Comparison of ENCODE assay signal across 33 cellular contexts in genomic region chr11:22878604-22879003, GRCh38. TPM values are rescaled to one million over a fixed set of nuclear protein-coding genes. Genes with fewer than 3 reads are reported as not detected.
"Had no signal": no experiment of that assay in that cellular context is flagged by ENCODE, and none has a peak within 500 bp of the region (broad histone marks: within the 10 kb centered on the region; RNA-seq: fewer than 3 reads in every experiment).

No MANE protein-coding gene starts in this region.

- H3K4me3 ChIP-seq: ascending aorta, esophagus muscularis mucosa, gastroesophageal sphincter, heart right ventricle had no signal

- H3K27me3 Mint-ChIP-seq: activated CD4-positive, alpha-beta memory T cell treated with anti-CD3 and anti-CD28 coated beads for 36 hours; activated CD4-positive, alpha-beta T cell treated with anti-CD3 and anti-CD28 coated beads for 36 hours; activated CD4-positive, alpha-beta T cell treated with anti-CD3 and anti-CD28 coated beads, Interleukin-2, amount 10 ng/mL, durations not matched to agents 24 days and 14 days; activated CD8-positive, alpha-beta memory T cell treated with anti-CD3 and anti-CD28 coated beads, Interleukin-2, amount 10 ng/mL, durations not matched to agents 7 days and 5 days; activated naive CD4-positive, alpha-beta T cell treated with anti-CD3 and anti-CD28 coated beads, Interleukin-2, amount 10 ng/mL, durations not matched to agents 7 days and 5 days; activated naive CD8-positive, alpha-beta T cell treated with anti-CD3 and anti-CD28 coated beads, Interleukin-2, amount 10 ng/mL, durations not matched to agents 7 days and 5 days; effector memory CD8-positive, alpha-beta T cell had no signal

- H3K4me1 ChIP-seq: ascending aorta, esophagus muscularis mucosa, gastroesophageal sphincter had no signal

- H3K9me3 Mint-ChIP-seq: activated CD4-positive, alpha-beta memory T cell treated with anti-CD3 and anti-CD28 coated beads for 36 hours; activated CD4-positive, alpha-beta T cell treated with anti-CD3 and anti-CD28 coated beads, Interleukin-2, amount 10 ng/mL, durations not matched to agents 24 days and 14 days; activated naive CD4-positive, alpha-beta T cell treated with anti-CD3 and anti-CD28 coated beads, Interleukin-2, amount 10 ng/mL, durations not matched to agents 7 days and 5 days; activated naive CD4-positive, alpha-beta T cell treated with anti-CD3 and anti-CD28 coated beads, Interleukin-2, amount 50 U/mL, for 72 hours; activated naive CD8-positive, alpha-beta T cell treated with anti-CD3 and anti-CD28 coated beads, Interleukin-2, amount 10 ng/mL, durations not matched to agents 7 days and 5 days; brain; effector memory CD8-positive, alpha-beta T cell had no signal

- H3K27me3 ChIP-seq: ascending aorta, esophagus muscularis mucosa, gastroesophageal sphincter, heart right ventricle had no signal

- ATAC-seq: activated CD4-positive, alpha-beta T cell treated with anti-CD3 and anti-CD28 coated beads for 36 hours; activated CD8-positive, alpha-beta memory T cell treated with anti-CD3 and anti-CD28 coated beads, Interleukin-2, amount 10 ng/mL, durations not matched to agents 7 days and 5 days; activated CD8-positive, alpha-beta T cell treated with anti-CD3 and anti-CD28 coated beads, Interleukin-2, amount 10 ng/mL, durations not matched to agents 7 days and 5 days; activated naive CD4-positive, alpha-beta T cell treated with anti-CD3 and anti-CD28 coated beads, Interleukin-2, amount 50 U/mL, for 72 hours; effector memory CD8-positive, alpha-beta T cell; gastroesophageal sphincter; heart right ventricle had no signal

- H3K36me3 Mint-ChIP-seq: activated CD4-positive, alpha-beta memory T cell treated with anti-CD3 and anti-CD28 coated beads for 36 hours; activated CD8-positive, alpha-beta memory T cell treated with anti-CD3 and anti-CD28 coated beads, Interleukin-2, amount 10 ng/mL, durations not matched to agents 7 days and 5 days; activated naive CD4-positive, alpha-beta T cell treated with anti-CD3 and anti-CD28 coated beads, Interleukin-2, amount 10 ng/mL, durations not matched to agents 7 days and 5 days; activated naive CD4-positive, alpha-beta T cell treated with anti-CD3 and anti-CD28 coated beads, Interleukin-2, amount 50 U/mL, for 72 hours; activated naive CD8-positive, alpha-beta T cell treated with anti-CD3 and anti-CD28 coated beads, Interleukin-2, amount 10 ng/mL, durations not matched to agents 7 days and 5 days; brain had no signal

- H3K27ac ChIP-seq: ascending aorta, esophagus muscularis mucosa, gastroesophageal sphincter, heart right ventricle had no signal

- H3K36me3 ChIP-seq: ascending aorta, esophagus muscularis mucosa, gastroesophageal sphincter, heart right ventricle had no signal

- H3K9me3 ChIP-seq: ascending aorta, esophagus muscularis mucosa, gastroesophageal sphincter, heart right ventricle had no signal

- FAIRE-seq: colon had no signal

- H3K4me1 Mint-ChIP-seq: activated CD4-positive, alpha-beta T cell treated with anti-CD3 and anti-CD28 coated beads for 36 hours; activated CD4-positive, alpha-beta T cell treated with anti-CD3 and anti-CD28 coated beads, Interleukin-2, amount 10 ng/mL, durations not matched to agents 24 days and 14 days; activated CD8-positive, alpha-beta memory T cell treated with anti-CD3 and anti-CD28 coated beads, Interleukin-2, amount 10 ng/mL, durations not matched to agents 7 days and 5 days; activated naive CD4-positive, alpha-beta T cell treated with anti-CD3 and anti-CD28 coated beads, Interleukin-2, amount 10 ng/mL, durations not matched to agents 7 days and 5 days; activated naive CD8-positive, alpha-beta T cell treated with anti-CD3 and anti-CD28 coated beads, Interleukin-2, amount 10 ng/mL, durations not matched to agents 7 days and 5 days; brain had no signal

- H3K27ac Mint-ChIP-seq: activated CD4-positive, alpha-beta memory T cell treated with anti-CD3 and anti-CD28 coated beads for 36 hours; activated CD4-positive, alpha-beta T cell treated with anti-CD3 and anti-CD28 coated beads for 36 hours; activated CD4-positive, alpha-beta T cell treated with anti-CD3 and anti-CD28 coated beads, Interleukin-2, amount 10 ng/mL, durations not matched to agents 24 days and 14 days; activated CD8-positive, alpha-beta memory T cell treated with anti-CD3 and anti-CD28 coated beads, Interleukin-2, amount 10 ng/mL, durations not matched to agents 7 days and 5 days; activated CD8-positive, alpha-beta T cell treated with anti-CD3 and anti-CD28 coated beads, Interleukin-2, amount 10 ng/mL, durations not matched to agents 7 days and 5 days; activated naive CD4-positive, alpha-beta T cell treated with anti-CD3 and anti-CD28 coated beads, Interleukin-2, amount 10 ng/mL, durations not matched to agents 7 days and 5 days; activated naive CD4-positive, alpha-beta T cell treated with anti-CD3 and anti-CD28 coated beads, Interleukin-2, amount 50 U/mL, for 72 hours; activated naive CD8-positive, alpha-beta T cell treated with anti-CD3 and anti-CD28 coated beads, Interleukin-2, amount 10 ng/mL, durations not matched to agents 7 days and 5 days; brain; effector memory CD8-positive, alpha-beta T cell had no signal

- H3K4me3 Mint-ChIP-seq: activated CD4-positive, alpha-beta memory T cell treated with anti-CD3 and anti-CD28 coated beads for 36 hours; activated CD4-positive, alpha-beta T cell treated with anti-CD3 and anti-CD28 coated beads for 36 hours; activated CD4-positive, alpha-beta T cell treated with anti-CD3 and anti-CD28 coated beads, Interleukin-2, amount 10 ng/mL, durations not matched to agents 24 days and 14 days; activated CD8-positive, alpha-beta memory T cell treated with anti-CD3 and anti-CD28 coated beads, Interleukin-2, amount 10 ng/mL, durations not matched to agents 7 days and 5 days; activated CD8-positive, alpha-beta T cell treated with anti-CD3 and anti-CD28 coated beads, Interleukin-2, amount 10 ng/mL, durations not matched to agents 7 days and 5 days; activated naive CD4-positive, alpha-beta T cell treated with anti-CD3 and anti-CD28 coated beads, Interleukin-2, amount 10 ng/mL, durations not matched to agents 7 days and 5 days; activated naive CD8-positive, alpha-beta T cell treated with anti-CD3 and anti-CD28 coated beads, Interleukin-2, amount 10 ng/mL, durations not matched to agents 7 days and 5 days; brain; effector memory CD8-positive, alpha-beta T cell had no signal

- DNase-seq: activated CD4-positive, alpha-beta memory T cell treated with anti-CD3 and anti-CD28 coated beads for 36 hours; activated CD4-positive, alpha-beta T cell treated with anti-CD3 and anti-CD28 coated beads for 36 hours; activated CD4-positive, alpha-beta T cell treated with anti-CD3 and anti-CD28 coated beads, Interleukin-2, amount 10 ng/mL, durations not matched to agents 24 days and 14 days; activated CD4-positive, CD25-positive, alpha-beta regulatory T cell; activated CD4-positive, CD25-positive, alpha-beta regulatory T cell treated with anti-CD3 and anti-CD28 coated beads, Interleukin-2, amount 50 U/mL, for 72 hours; activated CD8-positive, alpha-beta memory T cell treated with anti-CD3 and anti-CD28 coated beads, Interleukin-2, amount 10 ng/mL, durations not matched to agents 7 days and 5 days; activated CD8-positive, alpha-beta memory T cell treated with anti-CD3 and anti-CD28 coated beads, Interleukin-2, amount 50 U/mL, for 4 hours; activated CD8-positive, alpha-beta T cell treated with anti-CD3 and anti-CD28 coated beads, Interleukin-2, amount 10 ng/mL, durations not matched to agents 7 days and 5 days; activated gamma-delta T cell; activated naive CD4-positive, alpha-beta T cell; activated naive CD4-positive, alpha-beta T cell treated with anti-CD3 and anti-CD28 coated beads, Interleukin-2, amount 10 ng/mL, durations not matched to agents 7 days and 5 days; activated naive CD8-positive, alpha-beta T cell treated with anti-CD3 and anti-CD28 coated beads, Interleukin-2, amount 10 ng/mL, durations not matched to agents 7 days and 5 days; activated T-cell treated with anti-CD3 and anti-CD28 coated beads, Interleukin-2, amount 50 U/mL, for 1 hour; activated T-cell treated with anti-CD3 and anti-CD28 coated beads, Interleukin-2, amount 50 U/mL, for 48 hours; caudate nucleus; cortex of kidney; dermis blood vessel endothelial cell; effector CD4-positive, alpha-beta T cell; effector memory CD8-positive, alpha-beta T cell; foreskin melanocyte; heart right ventricle; T-helper 2 cell had no signal

RNA-seq across cellular contexts. Expression of gene CCDC179, which starts 18.3 kb away (rescaled TPM):
- total RNA-seq: activated CD4-positive, alpha-beta memory T cell treated with anti-CD3 and anti-CD28 coated beads for 36 hours; activated CD4-positive, alpha-beta T cell treated with anti-CD3 and anti-CD28 coated beads for 36 hours; activated CD4-positive, alpha-beta T cell treated with anti-CD3 and anti-CD28 coated beads, Interleukin-2, amount 10 ng/mL, durations not matched to agents 24 days and 14 days; activated CD8-positive, alpha-beta memory T cell treated with anti-CD3 and anti-CD28 coated beads for 36 hours; activated CD8-positive, alpha-beta memory T cell treated with anti-CD3 and anti-CD28 coated beads, Interleukin-2, amount 10 ng/mL, durations not matched to agents 7 days and 5 days; activated CD8-positive, alpha-beta T cell treated with anti-CD3 and anti-CD28 coated beads, Interleukin-2, amount 10 ng/mL, durations not matched to agents 7 days and 5 days; activated naive CD4-positive, alpha-beta T cell treated with anti-CD3 and anti-CD28 coated beads, Interleukin-2, amount 50 U/mL, for 72 hours; activated naive CD8-positive, alpha-beta T cell treated with anti-CD3 and anti-CD28 coated beads, Interleukin-2, amount 10 ng/mL, durations not matched to agents 7 days and 5 days; ascending aorta; chondrocyte; dermis blood vessel endothelial cell; epithelial cell of proximal tubule; esophagus muscularis mucosa; gastroesophageal sphincter; glomerular endothelial cell; heart right ventricle; T-helper 1 cell treated with Interleukin-12 subunit alpha and Interleukin-12 subunit beta and Interleukin-4 antibody, amounts not matched to agents 30 ng/mL and 1 ng/mL, for 36 hours had no signal
- polyA plus RNA-seq: heart right ventricle had no signal
